ENCODE assay signal across 20 cellular contexts in the genomic region with DNA sequence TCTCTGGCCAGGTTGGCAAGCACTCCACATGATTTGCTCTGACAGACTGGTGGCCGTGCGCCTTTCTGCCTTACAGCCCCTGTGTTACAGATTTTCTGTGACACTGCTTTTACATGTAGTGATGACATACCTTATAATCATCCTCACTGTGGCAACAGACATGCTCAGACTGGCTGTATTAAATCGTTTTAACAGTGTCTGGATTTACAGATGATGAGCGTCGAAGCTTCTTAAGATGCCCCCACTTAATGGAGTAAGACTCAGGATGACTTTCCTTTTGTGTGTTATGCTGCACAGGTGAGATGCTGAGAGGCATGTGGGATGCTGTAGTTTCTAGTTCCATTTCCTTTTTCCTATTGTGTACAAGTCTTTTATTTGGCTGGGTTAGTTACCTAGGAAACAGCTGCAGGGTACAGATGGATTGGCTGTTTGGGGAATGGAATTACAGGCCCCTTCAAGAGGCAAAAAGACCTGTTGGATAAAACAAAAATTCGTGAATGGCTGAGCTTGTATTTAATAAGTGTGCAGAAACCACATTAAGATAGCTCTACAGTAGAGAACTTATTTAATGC. TPM values are rescaled to one million over a fixed set of nuclear protein-coding genes. Genes with fewer than 3 reads are reported as not detected.
A peak's percentile ranks its signal among the peaks of the same experiment; 100 is the strongest.
DNase-seq lines count a peak whose midpoint lies in the region; ATAC-seq and TF ChIP-seq lines count a peak whose summit lies in the region.
"Had no signal": no experiment of that assay in that cellular context is flagged by ENCODE, and none has a peak within 500 bp of the region (broad histone marks: within the 10 kb centered on the region; RNA-seq: fewer than 3 reads in every experiment).

No MANE protein-coding gene starts in this region.

- TF ChIP-seq POLR2A in IMR-90 (IDR thresholded peaks at IDR 0.05; ENCODE audit: low read depth, low read length): no peak

- H2AK5ac ChIP-seq in IMR-90 (ENCODE audit: low read depth, low read length): peak overlapping the region; percentile 72

- H3K9me3 ChIP-seq in IMR-90 (ENCODE audit: control insufficient read depth, insufficient read depth, low read length): peaks cover 2% of the 10 kb centered on the region; the same call in 1 of the 2 replicates
- H3K9me3 ChIP-seq in Panc1 (ENCODE audit: control insufficient read depth, insufficient read depth, low read depth, low read length): peaks cover 7% of the 10 kb centered on the region; the same call in 1 of the 2 replicates
- no peaks in the 10 kb centered on the region for H3K9me3 ChIP-seq in fibroblast of lung (ENCODE audit: control insufficient read depth, insufficient read depth, low read depth, low read length)
- no peaks in the 10 kb centered on the region for H3K9me3 ChIP-seq in skeletal muscle satellite cell (replicated peaks; ENCODE audit: low read length)
- H3K9me3 ChIP-seq: right atrium auricular region had no signal

- H2BK20ac ChIP-seq in IMR-90 (ENCODE audit: low read depth, low read length): peak overlapping the region; percentile 44

- H4K20me1 ChIP-seq in IMR-90 (ENCODE audit: insufficient read depth, low read length) (peaks cover 17% of the 10 kb centered on the region), fibroblast of lung (ENCODE audit: control insufficient read depth, extremely low read depth, insufficient read depth, low read length) (no peaks in the 10 kb centered on the region)

- H3K27me3 ChIP-seq in IMR-90 (ENCODE audit: control insufficient read depth, insufficient read depth, low read length) (no peaks in the 10 kb centered on the region), Panc1 (ENCODE audit: control insufficient read depth, insufficient read depth, low read length) (no peaks in the 10 kb centered on the region), fibroblast of lung (ENCODE audit: control insufficient read depth, insufficient read depth, low read length) (no peaks in the 10 kb centered on the region), skeletal muscle satellite cell (ENCODE audit: control insufficient read depth, insufficient read depth, low read length) (no peaks in the 10 kb centered on the region)
- H3K27me3 ChIP-seq: BLaER1, right atrium auricular region had no signal

- in situ Hi-C loops in IMR-90 (cut with MboI; ENCODE audit: low sequenced_read_pairs): loop anchor here (5.0 kb wide), 1 partner anchor 69 kb away; the partner anchor contains the start of gene PDZD9
- in situ Hi-C loops in Panc1 (cut with HindIII; ENCODE audit: low pct_unique_long_range_greater_than_20kb, low sequenced_read_pairs): no loop called here

- H3K9ac ChIP-seq in IMR-90 (ENCODE audit: low read depth, low read length): no peak overlapping the region
- H3K9ac ChIP-seq in fibroblast of lung (ENCODE audit: insufficient read depth, low read length): no peak overlapping the region
- H3K9ac ChIP-seq in skeletal muscle satellite cell (ENCODE audit: low read depth, low read length): no peak overlapping the region
- H3K9ac ChIP-seq: BLaER1 had no signal

- dilution Hi-C loops in IMR-90 (cut with HindIII; ENCODE audit: low sequenced_read_pairs, unreplicated experiment): no loop called here

- POLR2A ChIA-PET in IMR-90 (lab: Charles Lee; ENCODE audit: unreplicated experiment) (interaction anchor here (1.0 kb wide), 1 partner anchor 63 kb away, joined by 3 read pairs; the partner anchor contains the start of gene MOSMO), Panc1 (lab: Charles Lee) (no interaction called here)

- H3K36me3 ChIP-seq in IMR-90 (ENCODE audit: control insufficient read depth, insufficient read depth, low read length) (0 out of 2 replicates have a peak, but pooled peaks cover 3% of the 10 kb centered on the region), Panc1 (ENCODE audit: control insufficient read depth, insufficient read depth, low read length) (no peaks in the 10 kb centered on the region), fibroblast of lung (ENCODE audit: control insufficient read depth, insufficient read depth, low read length) (no peaks in the 10 kb centered on the region), skeletal muscle satellite cell (ENCODE audit: insufficient read depth, low read length) (peaks cover 13% of the 10 kb centered on the region)

- H4K8ac ChIP-seq in IMR-90 (ENCODE audit: low read depth in 2 of 2, low read length in 2 of 2): peak overlapping the region in 1 of 2 experiments; percentile 11; a peak in 1 of 4 replicates

- no peak overlapping the region for H2AK9ac ChIP-seq in IMR-90 (replicated peaks; ENCODE audit: low read depth, low read length, poor library complexity)

- ATAC-seq in IMR-90 (ENCODE audit: low read depth): no peak
- peak; percentile 35; the same call in 1 of the 2 replicates for ATAC-seq in Panc1
- no peak for ATAC-seq in HG03135 (IDR thresholded peaks at IDR 0.05; ENCODE audit: unreplicated experiment)
- ATAC-seq: HCT116 had no signal

- TF ChIP-seq CTCF in IMR-90 (conservative IDR thresholded peaks at IDR 0.05; ENCODE audit: low read depth, low read length) (no peak), Panc1 (IDR thresholded peaks at IDR 0.05) (no peak), fibroblast of lung (conservative IDR thresholded peaks at IDR 0.05 in 1 of 2, IDR thresholded peaks at IDR 0.05 in 1 of 2; ENCODE audit: low read depth in 1 of 2, low read length in 2 of 2) (no peak)

- no peak overlapping the region for H3K4me2 ChIP-seq in IMR-90 (ENCODE audit: low read depth, low read length)
- peak overlapping the region; percentile 94 for H3K4me2 ChIP-seq in fibroblast of lung (ENCODE audit: extremely low read depth, insufficient read depth, low read length)
- H3K4me2 ChIP-seq in skeletal muscle satellite cell (ENCODE audit: low read length): peak overlapping the region; percentile 68

- no peak overlapping the region for H3K56ac ChIP-seq in IMR-90 (ENCODE audit: extremely low read depth, insufficient read depth, low read length)

- H3K4me3 ChIP-seq in IMR-90 (ENCODE audit: insufficient read depth, low read depth, low read length): no peak overlapping the region
- H3K4me3 ChIP-seq in Panc1 (ENCODE audit: low read depth in 2 of 2, low read length in 2 of 2): no peak overlapping the region
- peak overlapping the region in 1 of 4 experiments; percentile 48 for H3K4me3 ChIP-seq in fibroblast of lung (replicated peaks in 1 of 4; ENCODE audit: control extremely low read depth in 1 of 4, insufficient read depth in 1 of 4, low read depth in 3 of 4, low read length in 4 of 4)
- no peak overlapping the region for H3K4me3 ChIP-seq in skeletal muscle satellite cell (ENCODE audit: low read length)
- H3K4me3 ChIP-seq: BLaER1, lung, right atrium auricular region had no signal

- no peak overlapping the region for H2BK5ac ChIP-seq in IMR-90 (ENCODE audit: low read depth, low read length, poor library complexity, severe bottlenecking)

- H3K23ac ChIP-seq in IMR-90 (ENCODE audit: low read depth, low read length): peak overlapping the region; percentile 81

- no TSS peak for BruUV-seq in IMR-90 (replicated peaks; lab: Mats Ljungman, UMichigan)
- BruUV-seq in Panc1 (replicated peaks; lab: Mats Ljungman, UMichigan): no TSS peak

- no peak overlapping the region for H3K18ac ChIP-seq in IMR-90 (ENCODE audit: low read depth, low read length)

- WGBS in IMR-90 (ENCODE audit: extremely low coverage in 2 of 2, insufficient read length in 1 of 2), 2 experiments: no CpG with 5 or more reads among the region's 6 CpGs

- H2AFZ ChIP-seq in IMR-90 (replicated peaks; ENCODE audit: low read length, poor library complexity) (no peak overlapping the region), fibroblast of lung (ENCODE audit: low read length) (no peak overlapping the region)

- peak overlapping the region; percentile 32 for H2BK120ac ChIP-seq in IMR-90 (ENCODE audit: low read depth, low read length)

- peak overlapping the region; percentile 25 for H4K91ac ChIP-seq in IMR-90 (ENCODE audit: insufficient read depth, low read depth, low read length)

- intact Hi-C loops in IMR-90 (cut with micrococcal nuclease) (no loop called here), Panc1 (cut with micrococcal nuclease; ENCODE audit: unreplicated experiment) (no loop called here)

- DNase-seq in IMR-90 (no peak), Panc1 (ENCODE audit: low read depth, low spot score) (no peak), fibroblast of lung (ENCODE audit: low read depth in 2 of 2) (peak in 1 of 2 donors; percentile 12), SHP77 treated with DMSO at 0.1 percent for 48 hours (lab: John Stamatoyannopoulos, UW) (no peak), HuH-7 (ENCODE audit: low spot score) (no peak)
- DNase-seq: activated CD4-positive, alpha-beta T cell treated with anti-CD3 and anti-CD28 coated beads, Interleukin-2, amount 50 U/mL, for 48 hours; activated naive CD8-positive, alpha-beta T cell treated with anti-CD3 and anti-CD28 coated beads, Interleukin-2, amount 10 ng/mL, durations not matched to agents 7 days and 5 days; activated T-cell treated with anti-CD3 and anti-CD28 coated beads, Interleukin-2, amount 50 U/mL, for 48 hours; endodermal cell; NCI-H2029; NCI-H526; substantia nigra had no signal

- no peak for TF ChIP-seq RAD21 in IMR-90 (IDR thresholded peaks at IDR 0.05; ENCODE audit: low read length)

- peaks cover 27% of the 10 kb centered on the region for H3K79me2 ChIP-seq in fibroblast of lung (ENCODE audit: control insufficient read depth, insufficient read depth, low read length)

- peaks cover 29 to 55% of the 10 kb centered on the region in 2 experiments for H3K79me1 ChIP-seq in IMR-90 (ENCODE audit: low read depth in 1 of 2, low read length in 2 of 2)

- H3K27ac ChIP-seq in IMR-90 (ENCODE audit: insufficient read depth, low read length): no peak overlapping the region
- H3K27ac ChIP-seq in Panc1 (ENCODE audit: low read length): peak overlapping the region; percentile 29; the same call in 1 of the 2 replicates
- peak overlapping the region; percentile 52 for H3K27ac ChIP-seq in fibroblast of lung (ENCODE audit: insufficient read depth, low read length)
- H3K27ac ChIP-seq: BLaER1, right atrium auricular region had no signal

- peak overlapping the region; percentile 58; the same call in 1 of the 3 replicates for H2BK15ac ChIP-seq in IMR-90 (ENCODE audit: low read depth, low read length)

- H3K9me1 ChIP-seq in IMR-90 (ENCODE audit: insufficient read depth, low read length): peaks cover 20% of the 10 kb centered on the region

- peak overlapping the region; percentile 73 for H3K4ac ChIP-seq in IMR-90 (ENCODE audit: low read depth, low read length)

- CTCF ChIA-PET in IMR-90 (lab: Yijun Ruan, JAX): interaction anchor here (1.1 to 1.2 kb wide), 2 partner anchors 45 to 70 kb away, joined by 3 read pairs; no protein-coding TSS in a partner anchor
- CTCF ChIA-PET in Panc1 (lab: Charles Lee): interaction anchor here (0.9 kb wide), 1 partner anchor 28 kb away, joined by 5 read pairs; no protein-coding TSS in a partner anchor

- peaks cover 15% of the 10 kb centered on the region for H3K4me1 ChIP-seq in IMR-90 (ENCODE audit: control insufficient read depth, insufficient read depth, low read length)
- peaks cover 32% of the 10 kb centered on the region for H3K4me1 ChIP-seq in Panc1 (ENCODE audit: control insufficient read depth, insufficient read depth, low read length)
- H3K4me1 ChIP-seq in fibroblast of lung (ENCODE audit: control insufficient read depth, extremely low read depth, insufficient read depth, low read length): peaks cover 15% of the 10 kb centered on the region
- peaks cover 59% of the 10 kb centered on the region for H3K4me1 ChIP-seq in skeletal muscle satellite cell (ENCODE audit: control insufficient read depth, insufficient read depth, low read length)

- H4K5ac ChIP-seq in IMR-90 (ENCODE audit: low read depth, low read length): no peak overlapping the region

- H3K14ac ChIP-seq in IMR-90 (replicated peaks; ENCODE audit: low read depth, low read length): peak overlapping the region; percentile 58; the same call in 1 of the 2 replicates

RNA-seq across cellular contexts. Expression of gene VWA3A, which starts 20.9 kb away (rescaled TPM):
- total RNA-seq in IMR-90 (2012; rRNA removed): not detected in 2 replicates
- 0.01 TPM in 1 of 2 replicates, not detected in the other for polyA plus RNA-seq in IMR-90 (2012; rRNA removed)
- not detected in 2 replicates for polyA plus RNA-seq in IMR-90 (2012; cell fraction: cytosol; rRNA removed)
- polyA plus RNA-seq in IMR-90 (2012; cell fraction: nucleus; rRNA removed; ENCODE audit: low replicate concordance): 0.10 and 0.13 TPM in 2 replicates
- total RNA-seq in Panc1 (2021; ENCODE audit: unreplicated experiment): not detected
- 0.16 TPM for polyA plus RNA-seq in Panc1 (2012; ENCODE audit: insufficient read length)
- 0.17 TPM in 1 of 2 replicates, not detected in the other for total RNA-seq in fibroblast of lung
- 0.06 TPM in 1 of 2 replicates, not detected in the other for polyA plus RNA-seq in fibroblast of lung
- not detected in 2 replicates for polyA plus RNA-seq in fibroblast of lung (2012)
- not detected in 2 replicates for polyA minus RNA-seq in fibroblast of lung (ENCODE audit: low replicate concordance)
- under 0.01 TPM in 1 of 2 replicates, not detected in the other for total RNA-seq in skeletal muscle satellite cell (2012; rRNA removed)
- total RNA-seq: glomerular endothelial cell, right atrium auricular region, RPMI7951 had no signal
